ENCODE assay signal across 9 cellular contexts in the genomic region with DNA sequence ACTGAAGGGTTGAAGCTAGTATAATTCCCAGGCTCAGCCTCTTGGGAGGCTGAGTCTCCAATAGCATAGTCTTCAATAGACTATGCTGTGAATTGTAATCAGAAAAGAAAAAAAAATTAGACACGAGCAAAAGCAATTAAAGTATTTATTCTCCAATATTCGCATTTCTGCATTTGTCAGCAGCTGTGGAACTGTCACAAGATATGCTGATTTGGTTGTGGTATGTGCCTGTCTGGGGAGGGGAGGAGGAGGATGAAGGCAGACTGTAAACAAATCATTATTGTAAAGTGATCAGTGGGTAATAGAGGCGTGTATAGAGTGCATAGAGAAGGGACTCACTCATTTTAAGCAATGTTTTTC. TPM values are rescaled to one million over a fixed set of nuclear protein-coding genes. Genes with fewer than 3 reads are reported as not detected.
DNase-seq lines count a peak whose midpoint lies in the region; ATAC-seq and TF ChIP-seq lines count a peak whose summit lies in the region.
"Had no signal": no experiment of that assay in that cellular context is flagged by ENCODE, and none has a peak within 500 bp of the region (broad histone marks: within the 10 kb centered on the region; RNA-seq: fewer than 3 reads in every experiment).

No MANE protein-coding gene starts in this region.

- H3K9ac ChIP-seq in HUES6 (ENCODE audit: low read length): no peak overlapping the region

- peak overlapping the region; percentile 75 for H3K4me3 Mint-ChIP-seq in activated naive CD8-positive, alpha-beta T cell treated with anti-CD3 and anti-CD28 coated beads, Interleukin-2, amount 50 U/mL, for 24 hours
- no peak overlapping the region for H3K4me3 Mint-ChIP-seq in progenitor cell of endocrine pancreas (ENCODE audit: low read depth)

- peak overlapping the region; percentile 22 for H3K4me3 ChIP-seq in HUES6 (ENCODE audit: low read depth, low read length)
- H3K4me3 ChIP-seq in PC-9: no peak overlapping the region

- H4K20me1 ChIP-seq in PC-9 (ENCODE audit: insufficient read depth): no peaks in the 10 kb centered on the region

- POLR2A ChIA-PET in PC-9 (lab: Charles Lee; ENCODE audit: unreplicated experiment): no interaction called here

- no peaks in the 10 kb centered on the region for H3K27me3 Mint-ChIP-seq in activated naive CD8-positive, alpha-beta T cell treated with anti-CD3 and anti-CD28 coated beads, Interleukin-2, amount 50 U/mL, for 24 hours
- peaks cover 6% of the 10 kb centered on the region for H3K27me3 Mint-ChIP-seq in progenitor cell of endocrine pancreas

- CTCF ChIA-PET in PC-9 (lab: Charles Lee): no interaction called here

- H3K4me2 ChIP-seq in PC-9: no peak overlapping the region

- no peaks in the 10 kb centered on the region for H3K9me3 Mint-ChIP-seq in activated naive CD8-positive, alpha-beta T cell treated with anti-CD3 and anti-CD28 coated beads, Interleukin-2, amount 50 U/mL, for 24 hours
- no peaks in the 10 kb centered on the region for H3K9me3 Mint-ChIP-seq in progenitor cell of endocrine pancreas (ENCODE audit: low read depth)

- no peak for ATAC-seq in activated naive CD8-positive, alpha-beta T cell treated with anti-CD3 and anti-CD28 coated beads, Interleukin-2, amount 50 U/mL, for 24 hours
- ATAC-seq: Panc1 had no signal

- DNase-seq in NCI-H748 (lab: John Stamatoyannopoulos, UW; ENCODE audit: unreplicated experiment) (peak; percentile 57), NCI-H748 treated with DMSO at 0.1 percent for 48 hours (lab: John Stamatoyannopoulos, UW) (no peak), progenitor cell of endocrine pancreas (ENCODE audit: low spot score, unreplicated experiment) (no peak), KG1 (lab: John Stamatoyannopoulos, UW) (no peak), PC-9 (no peak), NCI-H1092 (lab: John Stamatoyannopoulos, UW) (no peak)
- DNase-seq in activated naive CD8-positive, alpha-beta T cell treated with anti-CD3 and anti-CD28 coated beads, Interleukin-2, amount 50 U/mL, for 24 hours: no peak

- peaks cover 7% of the 10 kb centered on the region for H3F3A ChIP-seq in PC-9 (ENCODE audit: insufficient read depth, low read depth)

- H3K27ac Mint-ChIP-seq in activated naive CD8-positive, alpha-beta T cell treated with anti-CD3 and anti-CD28 coated beads, Interleukin-2, amount 50 U/mL, for 24 hours: peak overlapping the region; percentile 98
- peak overlapping the region; percentile 2 for H3K27ac Mint-ChIP-seq in progenitor cell of endocrine pancreas

- H3K36me3 ChIP-seq in HUES6 (ENCODE audit: control insufficient read depth, insufficient read depth, low read length) (no peaks in the 10 kb centered on the region), PC-9 (ENCODE audit: low read depth) (no peaks in the 10 kb centered on the region)

- TF ChIP-seq CTCF in progenitor cell of endocrine pancreas (IDR thresholded peaks at IDR 0.05; ENCODE audit: unreplicated experiment): no peak
- no peak for TF ChIP-seq CTCF in PC-9 (conservative IDR thresholded peaks at IDR 0.05)

- no peaks in the 10 kb centered on the region for H3K27me3 ChIP-seq in HUES6 (ENCODE audit: control insufficient read depth, insufficient read depth, low read length)
- H3K27me3 ChIP-seq in PC-9 (ENCODE audit: insufficient read depth, low read depth): no peaks in the 10 kb centered on the region

- peaks cover 20% of the 10 kb centered on the region for H3K4me1 ChIP-seq in HUES6 (ENCODE audit: control insufficient read depth, insufficient read depth, low read length)
- H3K4me1 ChIP-seq in PC-9 (replicated peaks; ENCODE audit: insufficient read depth): 0 out of 2 replicates have a peak, but pooled peaks cover under 1% of the 10 kb centered on the region

- H3K36me3 Mint-ChIP-seq in activated naive CD8-positive, alpha-beta T cell treated with anti-CD3 and anti-CD28 coated beads, Interleukin-2, amount 50 U/mL, for 24 hours (ENCODE audit: low read depth): peaks cover 4% of the 10 kb centered on the region
- H3K36me3 Mint-ChIP-seq in progenitor cell of endocrine pancreas (ENCODE audit: insufficient read depth): no peaks in the 10 kb centered on the region

- H3K9me3 ChIP-seq in HUES6 (ENCODE audit: control insufficient read depth, insufficient read depth, low read depth, low read length): no peaks in the 10 kb centered on the region
- no peaks in the 10 kb centered on the region; the same call in 1 of the 2 replicates for H3K9me3 ChIP-seq in PC-9 (ENCODE audit: insufficient read depth, low read depth)

- no peak overlapping the region for H2AFZ ChIP-seq in PC-9

- H3K27ac ChIP-seq in HUES6 (ENCODE audit: low read depth, low read length) (no peak overlapping the region), PC-9 (no peak overlapping the region)

- BruUV-seq in PC-9 (replicated peaks; lab: Mats Ljungman, UMichigan): no TSS peak

- H3K9me2 ChIP-seq in PC-9 (ENCODE audit: insufficient read depth): no peaks in the 10 kb centered on the region

- no peaks in the 10 kb centered on the region for H3K79me2 ChIP-seq in PC-9 (ENCODE audit: low read depth)

- peaks cover 56% of the 10 kb centered on the region for H3K4me1 Mint-ChIP-seq in activated naive CD8-positive, alpha-beta T cell treated with anti-CD3 and anti-CD28 coated beads, Interleukin-2, amount 50 U/mL, for 24 hours
- H3K4me1 Mint-ChIP-seq in progenitor cell of endocrine pancreas (ENCODE audit: low read depth): peaks cover 10% of the 10 kb centered on the region

- intact Hi-C loops in PC-9 (cut with micrococcal nuclease; ENCODE audit: unreplicated experiment): no loop called here

RNA-seq across cellular contexts. Expression of gene BICRAL, which starts 10.1 kb away (rescaled TPM):
- 13.2 and 14.4 TPM in 2 replicates for total RNA-seq in progenitor cell of endocrine pancreas
- total RNA-seq in PC-9 (2021): 8.5 and 12.9 TPM in 2 replicates

RNA-seq across cellular contexts. Expression of gene TBCC, which starts 25.8 kb away (rescaled TPM):
- total RNA-seq in progenitor cell of endocrine pancreas (26.8 and 28.4 TPM in 2 replicates), PC-9 (2021) (12.3 and 15.1 TPM in 2 replicates)

RNA-seq across cellular contexts. Expression of gene PRPH2, which starts 49.3 kb away (rescaled TPM):
- total RNA-seq in progenitor cell of endocrine pancreas (0.13 TPM in 1 of 2 replicates, not detected in the other), PC-9 (2021) (not detected in 2 replicates)
